In genomic region chr10:56662765-56663447, GRCh38 we compare ENCODE assay signal across 13 cellular contexts.
DNase-seq lines count a peak whose midpoint lies in the region; ATAC-seq lines count a peak whose summit lies in the region.
"Had no signal": no experiment of that assay in that cellular context is flagged by ENCODE, and none has a peak within 500 bp of the region (broad histone marks: within the 10 kb centered on the region; RNA-seq: fewer than 3 reads in every experiment).

No MANE protein-coding gene starts in this region.

- H3K36me3 Mint-ChIP-seq in activated CD8-positive, alpha-beta T cell treated with anti-CD3 and anti-CD28 coated beads, Interleukin-2, amount 10 ng/mL, durations not matched to agents 7 days and 5 days (ENCODE audit: low read depth) = no peaks in the 10 kb centered on the region
- H3K36me3 Mint-ChIP-seq: activated naive CD4-positive, alpha-beta T cell treated with anti-CD3 and anti-CD28 coated beads, Interleukin-2, amount 50 U/mL, for 24 hours had no signal

- H3K4me3 Mint-ChIP-seq in activated CD8-positive, alpha-beta T cell treated with anti-CD3 and anti-CD28 coated beads, Interleukin-2, amount 10 ng/mL, durations not matched to agents 7 days and 5 days = no peak overlapping the region
- H3K4me3 Mint-ChIP-seq: activated CD4-positive, alpha-beta memory T cell treated with anti-CD3 and anti-CD28 coated beads, Interleukin-2, amount 10 ng/mL, durations not matched to agents 7 days and 5 days; activated naive CD4-positive, alpha-beta T cell treated with anti-CD3 and anti-CD28 coated beads, Interleukin-2, amount 50 U/mL, for 24 hours had no signal

- H3K27ac Mint-ChIP-seq in activated CD8-positive, alpha-beta T cell treated with anti-CD3 and anti-CD28 coated beads, Interleukin-2, amount 10 ng/mL, durations not matched to agents 7 days and 5 days = no peak overlapping the region
- H3K27ac Mint-ChIP-seq: activated CD4-positive, alpha-beta memory T cell treated with anti-CD3 and anti-CD28 coated beads, Interleukin-2, amount 10 ng/mL, durations not matched to agents 7 days and 5 days; activated naive CD4-positive, alpha-beta T cell treated with anti-CD3 and anti-CD28 coated beads, Interleukin-2, amount 50 U/mL, for 24 hours had no signal

- peaks cover 10% of the 10 kb centered on the region for H3K9me3 Mint-ChIP-seq in activated CD8-positive, alpha-beta T cell treated with anti-CD3 and anti-CD28 coated beads, Interleukin-2, amount 10 ng/mL, durations not matched to agents 7 days and 5 days (ENCODE audit: insufficient read depth)
- H3K9me3 Mint-ChIP-seq: activated naive CD4-positive, alpha-beta T cell treated with anti-CD3 and anti-CD28 coated beads, Interleukin-2, amount 50 U/mL, for 24 hours had no signal

- POLR2A ChIA-PET in activated CD8-positive, alpha-beta T cell treated with anti-CD3 and anti-CD28 coated beads, Interleukin-2, amount 10 ng/mL, durations not matched to agents 7 days and 5 days (lab: Charles Lee) = no interaction called here

- no peaks in the 10 kb centered on the region for H3K4me1 Mint-ChIP-seq in activated CD8-positive, alpha-beta T cell treated with anti-CD3 and anti-CD28 coated beads, Interleukin-2, amount 10 ng/mL, durations not matched to agents 7 days and 5 days (ENCODE audit: low read depth)
- H3K4me1 Mint-ChIP-seq: activated CD4-positive, alpha-beta memory T cell treated with anti-CD3 and anti-CD28 coated beads, Interleukin-2, amount 10 ng/mL, durations not matched to agents 7 days and 5 days; activated naive CD4-positive, alpha-beta T cell treated with anti-CD3 and anti-CD28 coated beads, Interleukin-2, amount 50 U/mL, for 24 hours had no signal

- peak; percentile 96 for ATAC-seq in GM18868 (IDR thresholded peaks at IDR 0.05; ENCODE audit: unreplicated experiment)
- ATAC-seq in GM21515 (IDR thresholded peaks at IDR 0.05; ENCODE audit: unreplicated experiment) = peak; percentile 90
- peak; percentile 95 for ATAC-seq in HG02973 (IDR thresholded peaks at IDR 0.05; ENCODE audit: unreplicated experiment)
- peak; percentile 89 for ATAC-seq in HG03565 (IDR thresholded peaks at IDR 0.05; ENCODE audit: unreplicated experiment)
- no peak for ATAC-seq in activated CD8-positive, alpha-beta T cell treated with anti-CD3 and anti-CD28 coated beads, Interleukin-2, amount 10 ng/mL, durations not matched to agents 7 days and 5 days
- ATAC-seq: esophagus mucosa had no signal

- CTCF ChIA-PET in activated CD8-positive, alpha-beta T cell treated with anti-CD3 and anti-CD28 coated beads, Interleukin-2, amount 10 ng/mL, durations not matched to agents 7 days and 5 days (lab: Charles Lee) = no interaction called here

- H3K27me3 Mint-ChIP-seq in activated CD8-positive, alpha-beta T cell treated with anti-CD3 and anti-CD28 coated beads, Interleukin-2, amount 10 ng/mL, durations not matched to agents 7 days and 5 days (ENCODE audit: low read depth) = no peaks in the 10 kb centered on the region
- H3K27me3 Mint-ChIP-seq: activated CD4-positive, alpha-beta memory T cell treated with anti-CD3 and anti-CD28 coated beads, Interleukin-2, amount 10 ng/mL, durations not matched to agents 7 days and 5 days; activated naive CD4-positive, alpha-beta T cell treated with anti-CD3 and anti-CD28 coated beads, Interleukin-2, amount 50 U/mL, for 24 hours had no signal

- DNase-seq in NCI-H1048 (lab: John Stamatoyannopoulos, UW) (no peak), NCI-H1105 (lab: John Stamatoyannopoulos, UW) (no peak)
- DNase-seq in activated CD8-positive, alpha-beta T cell treated with anti-CD3 and anti-CD28 coated beads, Interleukin-2, amount 10 ng/mL, durations not matched to agents 7 days and 5 days = no peak
- no peak for DNase-seq in activated CD8-positive, alpha-beta memory T cell treated with anti-CD3 and anti-CD28 coated beads for 24 hours
- DNase-seq: activated CD4-positive, alpha-beta memory T cell treated with anti-CD3 and anti-CD28 coated beads, Interleukin-2, amount 10 ng/mL, durations not matched to agents 7 days and 5 days; DMS79; NCI-H446 treated with DMSO at 0.1 percent for 48 hours had no signal
